ENCODE assay signal across 21 cellular contexts in genomic region chr10:17519457-17519856, GRCh38.
DNase-seq lines count a peak whose midpoint lies in the region; ATAC-seq, FAIRE-seq and TF ChIP-seq lines count a peak whose summit lies in the region.
"Had no signal": no experiment of that assay in that cellular context is flagged by ENCODE, and none has a peak within 500 bp of the region (broad histone marks: within the 10 kb centered on the region; RNA-seq: fewer than 3 reads in every experiment).

No MANE protein-coding gene starts in this region.

- H3K27me3 ChIP-seq in GM23338 (ENCODE audit: insufficient read depth) (no peaks in the 10 kb centered on the region), keratinocyte (ENCODE audit: control insufficient read depth, extremely low read depth, insufficient read depth, low read length) (no peaks in the 10 kb centered on the region)
- H3K27me3 ChIP-seq: BLaER1 had no signal

- FAIRE-seq in keratinocyte (lab: Jason Lieb, UNC), result no peak
- FAIRE-seq: D721Med, GM12878, GM19239 had no signal

- no peak overlapping the region for H3K4me2 ChIP-seq in GM23338
- no peak overlapping the region for H3K4me2 ChIP-seq in keratinocyte (ENCODE audit: control insufficient read depth, extremely low read depth, insufficient read depth, low read depth, low read length)
- H3K4me2 ChIP-seq: BLaER1 had no signal

- dilution Hi-C loops in keratinocyte (cut with MboI; ENCODE audit: extremely low pct_ligation_motif_present, low sequenced_read_pairs), result no loop called here

- H3K4me1 Mint-ChIP-seq in GM23338, result no peaks in the 10 kb centered on the region
- H3K4me1 Mint-ChIP-seq in dendritic cell treated with granulocyte-macrophage colony-stimulating factor and Interleukin-4, amounts not matched to agents 40 ng/mL and 50 ng/mL, for 4 days (ENCODE audit: low read depth), result peaks cover 39% of the 10 kb centered on the region
- H3K4me1 Mint-ChIP-seq: H9 had no signal

- no peak overlapping the region for H3K9ac ChIP-seq in keratinocyte (ENCODE audit: control insufficient read depth, extremely low read depth, insufficient read depth, low read length)
- H3K9ac ChIP-seq: BLaER1, GM23248 had no signal

- H3K4me3 Mint-ChIP-seq in GM23338, result no peak overlapping the region
- no peak overlapping the region for H3K4me3 Mint-ChIP-seq in dendritic cell treated with granulocyte-macrophage colony-stimulating factor and Interleukin-4, amounts not matched to agents 40 ng/mL and 50 ng/mL, for 4 days
- H3K4me3 Mint-ChIP-seq: CD4-positive, CD25-positive, alpha-beta regulatory T cell; CD8-positive, alpha-beta T cell; H9; HFFc6 had no signal

- H3K27ac ChIP-seq in GM23338 (ENCODE audit: low read depth) (no peak overlapping the region), HEK293 (ENCODE audit: extremely low read depth, low read depth, low read length) (no peak overlapping the region), keratinocyte (ENCODE audit: control insufficient read depth, insufficient read depth, low read length) (no peak overlapping the region)
- H3K27ac ChIP-seq: BLaER1, C4-2B, GM23248 had no signal

- H3K4me1 ChIP-seq in GM23338 (ENCODE audit: insufficient read depth), result no peaks in the 10 kb centered on the region
- no peaks in the 10 kb centered on the region for H3K4me1 ChIP-seq in HEK293 (ENCODE audit: control insufficient read depth, insufficient read depth, low read length)
- H3K4me1 ChIP-seq in keratinocyte (ENCODE audit: control insufficient read depth, extremely low read depth, insufficient read depth, low read length), result no peaks in the 10 kb centered on the region
- H3K4me1 ChIP-seq: BLaER1 had no signal

- H3K27ac Mint-ChIP-seq in GM23338, result no peak overlapping the region
- peak overlapping the region; percentile 58 for H3K27ac Mint-ChIP-seq in dendritic cell treated with granulocyte-macrophage colony-stimulating factor and Interleukin-4, amounts not matched to agents 40 ng/mL and 50 ng/mL, for 4 days
- H3K27ac Mint-ChIP-seq: CD8-positive, alpha-beta T cell; H9; HFFc6 had no signal

- H3K9me3 ChIP-seq in HEK293 (ENCODE audit: control insufficient read depth, insufficient read depth, low read depth, low read length) (no peaks in the 10 kb centered on the region), keratinocyte (ENCODE audit: control insufficient read depth, low read depth, low read length) (no peaks in the 10 kb centered on the region)

- H3K36me3 ChIP-seq in GM23338 (ENCODE audit: insufficient read depth), result no peaks in the 10 kb centered on the region
- no peaks in the 10 kb centered on the region for H3K36me3 ChIP-seq in HEK293 (ENCODE audit: control insufficient read depth in 2 of 2, insufficient read depth in 1 of 2, low read length in 2 of 2)
- no peaks in the 10 kb centered on the region for H3K36me3 ChIP-seq in keratinocyte (ENCODE audit: control insufficient read depth in 2 of 2, extremely low read depth in 1 of 2, insufficient read depth in 2 of 2, low read length in 2 of 2)
- H3K36me3 ChIP-seq: BLaER1 had no signal

- no peaks in the 10 kb centered on the region for H3K9me2 ChIP-seq in GM23338 (ENCODE audit: insufficient read depth)

- H2AFZ ChIP-seq in GM23338 (0 out of 2 replicates have a peak overlapping the region, but pooled peaks have one; percentile 63), keratinocyte (ENCODE audit: control insufficient read depth, low read length) (peak overlapping the region; percentile 26)
- H2AFZ ChIP-seq: GM23248 had no signal

- no peak for TF ChIP-seq CTCF in GM23338 (conservative IDR thresholded peaks at IDR 0.05; ENCODE audit: low read depth in 2 of 2)
- TF ChIP-seq CTCF in HEK293 (tag by site-specific recombination; IDR thresholded peaks at IDR 0.05), result no peak
- TF ChIP-seq CTCF in keratinocyte (optimal IDR thresholded peaks at IDR 0.05 in 1 of 3, IDR thresholded peaks at IDR 0.05 in 1 of 3, conservative IDR thresholded peaks at IDR 0.05 in 1 of 3; ENCODE audit: extremely low read depth in 1 of 3, insufficient read depth in 2 of 3, low read length in 3 of 3), result no peak

- no peaks in the 10 kb centered on the region for H3K36me3 Mint-ChIP-seq in GM23338 (ENCODE audit: low read depth)
- H3K36me3 Mint-ChIP-seq in dendritic cell treated with granulocyte-macrophage colony-stimulating factor and Interleukin-4, amounts not matched to agents 40 ng/mL and 50 ng/mL, for 4 days (ENCODE audit: low read depth), result no peaks in the 10 kb centered on the region
- H3K36me3 Mint-ChIP-seq: CD8-positive, alpha-beta T cell had no signal

- no peak for DNase-seq in GM23338 (ENCODE audit: low spot score)
- DNase-seq in keratinocyte (ENCODE audit: low read depth, low spot score), result no peak
- no peak for DNase-seq in COLO668 (lab: John Stamatoyannopoulos, UW; ENCODE audit: unreplicated experiment)
- DNase-seq in T-helper 1 cell, result no peak
- DNase-seq: CD4-positive, CD25-positive, alpha-beta regulatory T cell; CD8-positive, alpha-beta T cell; DMS 273 treated with DMSO at 0.1 percent for 48 hours; DMS79; EL; GDM1; GM23248; H9; HFFc6 had no signal

- H3K9me3 Mint-ChIP-seq in GM23338, result peaks cover 6% of the 10 kb centered on the region; the same call in 1 of the 3 replicates
- peaks cover 9% of the 10 kb centered on the region for H3K9me3 Mint-ChIP-seq in dendritic cell treated with granulocyte-macrophage colony-stimulating factor and Interleukin-4, amounts not matched to agents 40 ng/mL and 50 ng/mL, for 4 days
- H3K9me3 Mint-ChIP-seq: HFFc6 had no signal

- CTCF ChIA-PET in HEK293 (lab: Yijun Ruan, JAX), result no interaction called here

- no peaks in the 10 kb centered on the region for H3K9me1 ChIP-seq in keratinocyte (ENCODE audit: control insufficient read depth, extremely low read depth, insufficient read depth, low read length)

- H3K4me3 ChIP-seq in GM23338 (no peak overlapping the region), HEK293 (ENCODE audit: low read depth, low read length) (no peak overlapping the region), keratinocyte (ENCODE audit: control insufficient read depth in 2 of 3, extremely low read depth in 1 of 3, insufficient read depth in 2 of 3, low read depth in 1 of 3, low read length in 3 of 3) (no peak overlapping the region)
- H3K4me3 ChIP-seq: BLaER1, GM12878, GM23248 had no signal

- H3K79me2 ChIP-seq in GM23338 (replicated peaks; ENCODE audit: insufficient read depth) (no peaks in the 10 kb centered on the region), keratinocyte (ENCODE audit: control insufficient read depth, insufficient read depth, low read length) (no peaks in the 10 kb centered on the region)

- no peaks in the 10 kb centered on the region for H4K20me1 ChIP-seq in GM23338 (replicated peaks; ENCODE audit: insufficient read depth)
- no peaks in the 10 kb centered on the region for H4K20me1 ChIP-seq in keratinocyte (ENCODE audit: control insufficient read depth, extremely low read depth, insufficient read depth, low read length)
- H4K20me1 ChIP-seq: BLaER1 had no signal

- intact Hi-C loops in dendritic cell treated with granulocyte-macrophage colony-stimulating factor and Interleukin-4, amounts not matched to agents 40 ng/mL and 50 ng/mL, for 4 days (cut with micrococcal nuclease), result loop anchor here (5.0 kb wide), 1 partner anchor 63 kb away; no protein-coding TSS in a partner anchor

- no peaks in the 10 kb centered on the region for H3K27me3 Mint-ChIP-seq in GM23338 (ENCODE audit: insufficient read depth, low read depth, poor library complexity)
- H3K27me3 Mint-ChIP-seq in dendritic cell treated with granulocyte-macrophage colony-stimulating factor and Interleukin-4, amounts not matched to agents 40 ng/mL and 50 ng/mL, for 4 days, result no peaks in the 10 kb centered on the region

- ATAC-seq in GM23338, result no peak
- ATAC-seq: CD8-positive, alpha-beta T cell; GM12878; HCT116 had no signal

- POLR2A ChIA-PET in HEK293 (lab: Yijun Ruan, JAX), result no interaction called here

- no peaks in the 10 kb centered on the region for H3F3A ChIP-seq in GM23338 (replicated peaks; ENCODE audit: low read depth)

TF ChIP-seq in GM23338, 12 proteins besides CTCF, POLR2A, EP300 and RAD21 (continues in another document):
- TF ChIP-seq STAT1 (IDR thresholded peaks at IDR 0.05; ENCODE audit: unreplicated experiment) (no peak), ETS1 (IDR thresholded peaks at IDR 0.05) (no peak), EZH2phosphoT487 (IDR thresholded peaks at IDR 0.05; ENCODE audit: unreplicated experiment) (no peak), CREB1 (CRISPR knock-in tag; IDR thresholded peaks at IDR 0.05; ENCODE audit: low read depth) (no peak), ZNF331 (CRISPR knock-in tag; IDR thresholded peaks at IDR 0.05; ENCODE audit: low read depth) (no peak), NANOG (IDR thresholded peaks at IDR 0.05; ENCODE audit: borderline replicate concordance) (no peak)

TF ChIP-seq in HEK293, 187 proteins besides CTCF, POLR2A, EP300 and RAD21:
- TF ChIP-seq ZNF366 (tag by site-specific recombination; conservative IDR thresholded peaks at IDR 0.05) (peak; percentile 82), ZNF548 (tag by site-specific recombination; IDR thresholded peaks at IDR 0.05) (no peak)
